ENCODE assay signal across 19 cellular contexts in the genomic region with DNA sequence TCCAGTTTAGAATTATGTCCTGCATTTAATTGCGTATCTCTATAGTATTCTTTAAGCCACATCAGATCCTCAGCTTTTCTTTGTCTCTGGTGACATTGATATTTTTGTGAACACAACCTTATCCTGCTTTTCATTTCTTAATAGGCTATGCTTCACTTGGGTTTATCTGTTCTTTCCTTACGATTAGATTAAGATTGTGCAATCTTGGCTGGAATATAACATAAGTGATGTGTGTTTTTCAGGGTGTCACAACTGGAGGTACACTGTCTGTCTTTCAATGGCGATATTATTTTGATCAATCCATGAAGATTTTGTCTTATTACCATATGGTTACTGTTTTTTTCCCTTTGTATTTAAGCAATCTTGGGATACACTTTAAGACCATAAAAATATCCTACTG. TPM values are rescaled to one million over a fixed set of nuclear protein-coding genes. Genes with fewer than 3 reads are reported as not detected.
DNase-seq lines count a peak whose midpoint lies in the region; ATAC-seq, FAIRE-seq and TF ChIP-seq lines count a peak whose summit lies in the region.
"Had no signal": no experiment of that assay in that cellular context is flagged by ENCODE, and none has a peak within 500 bp of the region (broad histone marks: within the 10 kb centered on the region; RNA-seq: fewer than 3 reads in every experiment).

No MANE protein-coding gene starts in this region.

- H3K27ac Mint-ChIP-seq in T-helper 2 cell treated with Interferon-gamma antibody and Interleukin-4, amounts not matched to agents 5 μg/mL and 100 μg/mL, for 36 hours = peak overlapping the region; percentile 49
- peak overlapping the region; percentile 78 for H3K27ac Mint-ChIP-seq in T-helper 17 cell
- H3K27ac Mint-ChIP-seq: B cell; CD8-positive, alpha-beta T cell had no signal

- POLR2A ChIA-PET in GM12878 (lab: Charles Lee) = no interaction called here

- H3K9me3 Mint-ChIP-seq in T-helper 2 cell treated with Interferon-gamma antibody and Interleukin-4, amounts not matched to agents 5 μg/mL and 100 μg/mL, for 36 hours = no peaks in the 10 kb centered on the region
- H3K9me3 Mint-ChIP-seq: CD8-positive, alpha-beta T cell had no signal

- H3K27me3 Mint-ChIP-seq in T-helper 2 cell treated with Interferon-gamma antibody and Interleukin-4, amounts not matched to agents 5 μg/mL and 100 μg/mL, for 36 hours (ENCODE audit: low read depth) = no peaks in the 10 kb centered on the region
- no peaks in the 10 kb centered on the region for H3K27me3 Mint-ChIP-seq in T-helper 17 cell
- H3K27me3 Mint-ChIP-seq: B cell had no signal

- TF ChIP-seq POLR2A in H54 (IDR thresholded peaks at IDR 0.05; ENCODE audit: low read depth, low read length) = no peak
- no peak for TF ChIP-seq POLR2A in GM12878 (IDR thresholded peaks at IDR 0.05; ENCODE audit: low read depth, low read length)

- no peak for TF ChIP-seq EP300 in GM12878 (IDR thresholded peaks at IDR 0.05; ENCODE audit: borderline replicate concordance in 1 of 2, control insufficient read depth in 1 of 2, low read depth in 2 of 2, low read length in 2 of 2)

- no peak overlapping the region for H3K4me2 ChIP-seq in GM12878 (ENCODE audit: control insufficient read depth, insufficient read depth)
- H3K4me2 ChIP-seq: BLaER1 treated with 17β-estradiol and CSF1 and Interleukin-3, amounts not matched to agents 10 nM and 100 nM had no signal

- H2AFZ ChIP-seq in GM12878 (ENCODE audit: control insufficient read depth, low read depth, low read length) = no peak overlapping the region

- TF ChIP-seq CTCF in GM12878 (IDR thresholded peaks at IDR 0.05 in 2 of 3, conservative IDR thresholded peaks at IDR 0.05 in 1 of 3; ENCODE audit: control insufficient read depth in 2 of 3, extremely low read depth in 1 of 3, insufficient read depth in 1 of 3, low read depth in 3 of 3, low read length in 3 of 3) = no peak

- BruUV-seq in GM12878 (replicated peaks; lab: Mats Ljungman, UMichigan) = no TSS peak

- H3K4me1 Mint-ChIP-seq in T-helper 2 cell treated with Interferon-gamma antibody and Interleukin-4, amounts not matched to agents 5 μg/mL and 100 μg/mL, for 36 hours (ENCODE audit: low read depth) = peaks cover 4% of the 10 kb centered on the region
- H3K4me1 Mint-ChIP-seq in T-helper 17 cell = peaks cover 13% of the 10 kb centered on the region
- H3K4me1 Mint-ChIP-seq: B cell had no signal

- no peaks in the 10 kb centered on the region for H3K79me2 ChIP-seq in GM12878 (ENCODE audit: control insufficient read depth, insufficient read depth, low read length)

- in situ Hi-C loops in GM12878 (cut with MboI) = no loop called here

- 99% methylated on average over 3 of the region's 3 CpGs for WGBS in GM12878 (ENCODE audit: insufficient coverage, insufficient replicate concordance, low lambda C conversion rate, missing lambda C conversion rate)

- CTCF ChIA-PET in GM12878 (lab: Yijun Ruan, JAX) = no interaction called here

- H3K36me3 ChIP-seq in GM12878 (ENCODE audit: control insufficient read depth in 2 of 2, insufficient read depth in 2 of 2, low read length in 1 of 2) (peaks cover 0 to 1% of the 10 kb centered on the region in 2 experiments; a peak in 3 of 4 replicates), MG63 (peaks cover 32% of the 10 kb centered on the region)

- H3K4me3 ChIP-seq in GM12878 = no peak overlapping the region
- no peak overlapping the region for H3K4me3 ChIP-seq in MG63
- H3K4me3 ChIP-seq: BLaER1 treated with 17β-estradiol and CSF1 and Interleukin-3, amounts not matched to agents 10 nM and 100 nM had no signal

- no peak overlapping the region for H3K27ac ChIP-seq in GM12878 (ENCODE audit: control insufficient read depth, insufficient read depth)
- H3K27ac ChIP-seq: BLaER1 treated with 17β-estradiol and CSF1 and Interleukin-3, amounts not matched to agents 10 nM and 100 nM had no signal

- intact Hi-C loops in GM12878 (cut with micrococcal nuclease; ENCODE audit: unreplicated experiment) = no loop called here

- SMC1A ChIA-PET in GM12878 (lab: Charles Lee; ENCODE audit: uncharacterized antibody, unreplicated experiment) = no interaction called here

- H3K9me3 ChIP-seq in T-helper 17 cell (ENCODE audit: control insufficient read depth, low read length, poor library complexity, severe bottlenecking) (no peaks in the 10 kb centered on the region), GM12878 (replicated peaks; ENCODE audit: control insufficient read depth, insufficient read depth, low read length) (no peaks in the 10 kb centered on the region), MG63 (no peaks in the 10 kb centered on the region)
- H3K9me3 ChIP-seq: BLaER1 treated with 17β-estradiol and CSF1 and Interleukin-3, amounts not matched to agents 10 nM and 100 nM had no signal

- DNase-seq in T-helper 2 cell treated with Interferon-gamma antibody and Interleukin-4, amounts not matched to agents 5 μg/mL and 100 μg/mL, for 36 hours (ENCODE audit: low spot score) = no peak
- DNase-seq in T-helper 2 cell = no peak
- no peak for DNase-seq in H54 (ENCODE audit: insufficient read length, low spot score)
- DNase-seq in T-helper 17 cell = no peak
- DNase-seq in GM12878 (ENCODE audit: low read depth, low spot score) = no peak
- no peak for DNase-seq in MG63
- DNase-seq in iPS-NIHi7 (ENCODE audit: extremely low spot score) = no peak
- DNase-seq in D341Med (ENCODE audit: low spot score) = no peak
- DNase-seq: Calu3; CD8-positive, alpha-beta T cell; DMS 273 treated with DMSO at 0.1 percent for 48 hours; DMS53; DND-41; EL; HCEC 1CT had no signal

- no peaks in the 10 kb centered on the region for H3K4me1 ChIP-seq in GM12878 (ENCODE audit: control insufficient read depth, insufficient read depth, low read length)
- H3K4me1 ChIP-seq: BLaER1 treated with 17β-estradiol and CSF1 and Interleukin-3, amounts not matched to agents 10 nM and 100 nM had no signal

- RAD21 ChIA-PET in GM12878 (lab: Charles Lee; ENCODE audit: unreplicated experiment) = no interaction called here

- H3K9ac ChIP-seq in GM12878 (ENCODE audit: control insufficient read depth, insufficient read depth, low read length) = no peak overlapping the region
- H3K9ac ChIP-seq: BLaER1 treated with 17β-estradiol and CSF1 and Interleukin-3, amounts not matched to agents 10 nM and 100 nM had no signal

- no peaks in the 10 kb centered on the region for H3K27me3 ChIP-seq in GM12878 (replicated peaks in 1 of 2; ENCODE audit: control insufficient read depth in 2 of 2, insufficient read depth in 2 of 2, low read length in 1 of 2)
- no peaks in the 10 kb centered on the region for H3K27me3 ChIP-seq in MG63
- H3K27me3 ChIP-seq: BLaER1 treated with 17β-estradiol and CSF1 and Interleukin-3, amounts not matched to agents 10 nM and 100 nM had no signal

- no peak for TF ChIP-seq RAD21 in GM12878 (IDR thresholded peaks at IDR 0.05; ENCODE audit: insufficient read depth, low read depth, low read length)

- FAIRE-seq in H54 (lab: Jason Lieb, UNC) (peak; percentile 96), GM12878 (lab: Jason Lieb, UNC) (peak; percentile 38)
- FAIRE-seq: GM19239, H1 had no signal

- no peaks in the 10 kb centered on the region for H4K20me1 ChIP-seq in GM12878 (ENCODE audit: control insufficient read depth, insufficient read depth)
- H4K20me1 ChIP-seq: BLaER1 treated with 17β-estradiol and CSF1 and Interleukin-3, amounts not matched to agents 10 nM and 100 nM had no signal

- peaks cover 51% of the 10 kb centered on the region for H3K36me3 Mint-ChIP-seq in T-helper 2 cell treated with Interferon-gamma antibody and Interleukin-4, amounts not matched to agents 5 μg/mL and 100 μg/mL, for 36 hours (ENCODE audit: low read depth)
- peaks cover 15% of the 10 kb centered on the region for H3K36me3 Mint-ChIP-seq in T-helper 17 cell (ENCODE audit: low read depth)

- ATAC-seq in T-helper 17 cell (no peak), GM12878 (no peak)
- ATAC-seq: CD8-positive, alpha-beta T cell had no signal

- H3K4me3 Mint-ChIP-seq in T-helper 2 cell treated with Interferon-gamma antibody and Interleukin-4, amounts not matched to agents 5 μg/mL and 100 μg/mL, for 36 hours = no peak overlapping the region
- no peak overlapping the region for H3K4me3 Mint-ChIP-seq in T-helper 17 cell
- H3K4me3 Mint-ChIP-seq: B cell; CD8-positive, alpha-beta T cell had no signal

TF ChIP-seq in GM12878, 131 proteins besides CTCF, POLR2A, EP300 and RAD21 (continues in another document):
- TF ChIP-seq CBFB (IDR thresholded peaks at IDR 0.05; ENCODE audit: low read depth) = no peak
- TF ChIP-seq SREBF1 (IDR thresholded peaks at IDR 0.05; ENCODE audit: low read length) = no peak
- TF ChIP-seq SMAD5 (IDR thresholded peaks at IDR 0.05; ENCODE audit: low read depth) = no peak

RNA-seq across cellular contexts. Expression of gene NAA35, which starts 23.6 kb away (rescaled TPM):
- total RNA-seq in T-helper 17 cell (10 to 100 TPM; 18.8 to 22.3 TPM), GM12878 (2014; rRNA removed) (15.5 and 18.7 TPM in 2 replicates), GM12878 (2014; rRNA removed; fragmentation: Illumina TruSeq; extraction: Trizol) (28.1 TPM in 2 replicates), GM12878 (2021) (24.4 and 25.7 TPM in 2 replicates)
- 43.9 and 50.7 TPM in 2 replicates for total RNA-seq in GM12878 (2013; cell fraction: nucleolus; rRNA removed)
- 10.0 TPM for polyA plus RNA-seq in GM12878 (2011; ENCODE audit: low read depth)
- polyA plus RNA-seq in GM12878 (2011; rRNA removed) (38.0 and 48.2 TPM in 2 replicates), GM12878 (2014; fragmentation: Illumina TruSeq; extraction: Trizol) (30.7 and 37.4 TPM in 2 replicates), GM12878 (2014; fragmentation: Nextera tagmentation; extraction: Ambion mirVana) (10 to 100 TPM; 18.9 to 23.4 TPM), GM12878 (2014; rRNA removed) (16.9 and 17.3 TPM in 2 replicates), GM12878 (2016; fragmentation: Nextera tagmentation; extraction: Ambion mirVana) (10 to 100 TPM; 30.5 to 37.1 TPM)
- polyA plus RNA-seq in GM12878 (2011; cell fraction: cytosol; rRNA removed) = 15.2 and 15.8 TPM in 2 replicates
- polyA plus RNA-seq in GM12878 (2011; cell fraction: nucleus; rRNA removed) = 25.9 and 26.3 TPM in 2 replicates
- 16.2 and 18.0 TPM in 2 replicates for polyA plus RNA-seq in GM12878 (2012)
- polyA minus RNA-seq in GM12878 (2011; rRNA and poly(A)+ RNA removed) = 16.2 and 24.1 TPM in 2 replicates
- polyA minus RNA-seq in GM12878 (2011; cell fraction: cytosol; rRNA and poly(A)+ RNA removed) = 7.1 and 7.2 TPM in 2 replicates
- polyA minus RNA-seq in GM12878 (2011; cell fraction: nucleus; rRNA and poly(A)+ RNA removed) = 10.4 and 14.0 TPM in 2 replicates
- 28.1 and 41.6 TPM in 2 replicates for total RNA-seq in MG63 (2014; rRNA removed; shearing (Covaris generic); ENCODE audit: low replicate concordance)
